1 cellular context compared by ENCODE assay signal in genomic region chr7:32891800-32892520, GRCh38.
TF ChIP-seq lines count a peak whose summit lies in the region.

No MANE protein-coding gene starts in this region.

TF ChIP-seq in K562, 482 proteins besides CTCF, POLR2A, EP300 and RAD21 (continued from another document and continues in another):
- 0 out of 2 replicates have a peak, but pooled peaks have one; percentile 33 for TF ChIP-seq GMEB1 (CRISPR knock-in tag; IDR thresholded peaks at IDR 0.05)
- TF ChIP-seq TGIF2 (CRISPR knock-in tag; IDR thresholded peaks at IDR 0.05), result no peak
- TF ChIP-seq ZFP1 (CRISPR knock-in tag; IDR thresholded peaks at IDR 0.05), result no peak
- no peak for TF ChIP-seq TFAM (CRISPR knock-in tag; conservative IDR thresholded peaks at IDR 0.05)
- no peak for TF ChIP-seq OTX1 (CRISPR knock-in tag; IDR thresholded peaks at IDR 0.05)
- TF ChIP-seq ZNF766 (CRISPR knock-in tag; conservative IDR thresholded peaks at IDR 0.05), result peak; percentile 60; the same call in 1 of the 2 replicates
- TF ChIP-seq THAP7 (CRISPR knock-in tag; IDR thresholded peaks at IDR 0.05), result no peak
- peak; percentile 74 for TF ChIP-seq NR2C1 (IDR thresholded peaks at IDR 0.05)
- peak; percentile 74; the same call in 1 of the 2 replicates for TF ChIP-seq NR2C1 (tag; IDR thresholded peaks at IDR 0.05)
- TF ChIP-seq NCOA6 (IDR thresholded peaks at IDR 0.05), result no peak
- TF ChIP-seq ZNF253 (CRISPR knock-in tag; conservative IDR thresholded peaks at IDR 0.05), result no peak
- TF ChIP-seq ELF4 (CRISPR knock-in tag; IDR thresholded peaks at IDR 0.05), result 0 out of 2 replicates have a peak, but pooled peaks have one; percentile 14
- no peak for TF ChIP-seq TAL1 (IDR thresholded peaks at IDR 0.05)
- peak; percentile 24 to 94; a peak in 3 of 4 replicates for TF ChIP-seq MAZ (CRISPR knock-in tag; conservative IDR thresholded peaks at IDR 0.05 in 1 of 2, IDR thresholded peaks at IDR 0.05 in 1 of 2)
- no peak for TF ChIP-seq HDGF (IDR thresholded peaks at IDR 0.05)
- TF ChIP-seq ETV5 (CRISPR knock-in tag; IDR thresholded peaks at IDR 0.05; ENCODE audit: low read depth), result peak; percentile 76; the same call in 1 of the 2 replicates
- no peak for TF ChIP-seq HOMEZ (CRISPR knock-in tag; IDR thresholded peaks at IDR 0.05)
- TF ChIP-seq RBM39 (optimal IDR thresholded peaks at IDR 0.05; ENCODE audit: low read depth, low read length), result no peak
- TF ChIP-seq ATF4 (CRISPR knock-in tag; IDR thresholded peaks at IDR 0.05), result no peak
- 0 out of 2 replicates have a peak, but pooled peaks have one; percentile 20 for TF ChIP-seq TARDBP (IDR thresholded peaks at IDR 0.05)
- no peak for TF ChIP-seq RBM17 (IDR thresholded peaks at IDR 0.05; ENCODE audit: borderline replicate concordance, low read depth, low read length)
- TF ChIP-seq FOXO4 (CRISPR knock-in tag; IDR thresholded peaks at IDR 0.05), result no peak
- no peak for TF ChIP-seq SIN3B (IDR thresholded peaks at IDR 0.05; ENCODE audit: low read depth)
- TF ChIP-seq ZNF79 (CRISPR knock-in tag; IDR thresholded peaks at IDR 0.05; ENCODE audit: low read depth), result no peak
- no peak; the same call in 1 of the 2 replicates for TF ChIP-seq TEAD4 (IDR thresholded peaks at IDR 0.05; ENCODE audit: low read length)
- TF ChIP-seq TEAD4 (CRISPR knock-in tag; IDR thresholded peaks at IDR 0.05; ENCODE audit: borderline replicate concordance), result no peak
- no peak for TF ChIP-seq BRF2 (IDR thresholded peaks at IDR 0.05; ENCODE audit: borderline replicate concordance, insufficient read depth, insufficient read length)
- TF ChIP-seq HNRNPL (IDR thresholded peaks at IDR 0.05; ENCODE audit: low read depth, low read length), result no peak
- TF ChIP-seq CHD2 (IDR thresholded peaks at IDR 0.05; ENCODE audit: low read depth, low read length), result no peak
- TF ChIP-seq RBBP5 (IDR thresholded peaks at IDR 0.05; ENCODE audit: borderline replicate concordance, insufficient read depth, low read length, poor library complexity, severe bottlenecking), result no peak
- TF ChIP-seq YY1 (IDR thresholded peaks at IDR 0.05; ENCODE audit: borderline replicate concordance in 1 of 3, control insufficient read depth in 1 of 3, extremely low read depth in 1 of 3, insufficient read depth in 3 of 3, insufficient read length in 1 of 3, insufficient replicate concordance in 2 of 3, low read depth in 1 of 3, low read length in 2 of 3), result peak in 1 of 3 experiments; percentile 28
- TF ChIP-seq POLR2H (tag; IDR thresholded peaks at IDR 0.05; ENCODE audit: low read depth), result 0 out of 2 replicates have a peak, but pooled peaks have one; percentile 9
- TF ChIP-seq ZNF24 (IDR thresholded peaks at IDR 0.05), result no peak
- no peak for TF ChIP-seq HMGXB4 (CRISPR knock-in tag; IDR thresholded peaks at IDR 0.05)
- peak; percentile 17 for TF ChIP-seq PCBP1 (IDR thresholded peaks at IDR 0.05; ENCODE audit: low read depth, low read length, poor library complexity, severe bottlenecking)
- no peak for TF ChIP-seq PHB2 (IDR thresholded peaks at IDR 0.05; ENCODE audit: low read depth)
- no peak for TF ChIP-seq SRSF7 (optimal IDR thresholded peaks at IDR 0.05; ENCODE audit: low read depth, low read length)
- TF ChIP-seq TRIM28 (IDR thresholded peaks at IDR 0.05), result no peak
- TF ChIP-seq SUPT5H (IDR thresholded peaks at IDR 0.05), result peak; percentile 83
- no peak for TF ChIP-seq IRF9 (tag; IDR thresholded peaks at IDR 0.05)
- TF ChIP-seq POLR3A (IDR thresholded peaks at IDR 0.05; ENCODE audit: borderline replicate concordance, extremely low read depth, insufficient read depth, insufficient read length), result no peak
- no peak for TF ChIP-seq SIRT6 (IDR thresholded peaks at IDR 0.05; ENCODE audit: low read depth, low read length)
- no peak for TF ChIP-seq NFE2L1 (tag; IDR thresholded peaks at IDR 0.05; ENCODE audit: borderline replicate concordance, low read depth)
- TF ChIP-seq NFXL1 (CRISPR knock-in tag; IDR thresholded peaks at IDR 0.05), result no peak
- TF ChIP-seq MEIS2 (IDR thresholded peaks at IDR 0.05; ENCODE audit: partially characterized antibody), result peak; percentile 79
- TF ChIP-seq ZNF175 (CRISPR knock-in tag; IDR thresholded peaks at IDR 0.05; ENCODE audit: low read depth), result peak; percentile 73
- TF ChIP-seq MBD1 (CRISPR knock-in tag; IDR thresholded peaks at IDR 0.05), result no peak
- no peak for TF ChIP-seq CREB5 (CRISPR knock-in tag; IDR thresholded peaks at IDR 0.05)
- peak; percentile 74 for TF ChIP-seq EP400 (IDR thresholded peaks at IDR 0.05)
- TF ChIP-seq ZNF57 (CRISPR knock-in tag; IDR thresholded peaks at IDR 0.05), result no peak
- TF ChIP-seq EGR1 (conservative IDR thresholded peaks at IDR 0.05), result peak; percentile 95
- no peak for TF ChIP-seq AFF1 (IDR thresholded peaks at IDR 0.05; ENCODE audit: low read depth in 1 of 2, partially characterized antibody in 2 of 2)
